ENCODE assay signal across 16 cellular contexts in the genomic region with DNA sequence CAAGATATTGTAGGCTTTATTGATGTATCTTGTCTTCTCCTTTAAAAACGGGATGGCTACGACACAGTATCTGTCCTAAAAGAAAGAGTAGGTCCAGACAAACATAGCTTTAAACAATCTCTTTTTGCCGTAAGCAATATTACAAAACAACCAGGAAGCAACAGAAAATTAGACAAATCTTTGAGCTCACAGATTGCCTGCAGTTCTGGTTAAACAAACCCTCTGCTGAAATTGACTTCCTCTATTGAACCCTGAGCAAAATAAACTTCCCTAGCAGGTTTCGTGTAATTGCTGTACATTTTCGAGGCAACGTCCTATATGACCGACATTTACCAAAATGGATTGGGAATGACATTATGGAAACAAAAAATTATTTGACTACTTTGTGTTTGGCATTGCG. TPM values are rescaled to one million over a fixed set of nuclear protein-coding genes. Genes with fewer than 3 reads are reported as not detected.
"Had no signal": no experiment of that assay in that cellular context is flagged by ENCODE, and none has a peak within 500 bp of the region (broad histone marks: within the 10 kb centered on the region; RNA-seq: fewer than 3 reads in every experiment).

No MANE protein-coding gene starts in this region.

- H3K36me3 ChIP-seq: adrenal gland had no signal

- H3K4me1 ChIP-seq: parathyroid adenoma had no signal

- DNase-seq: activated CD4-positive, alpha-beta T cell treated with anti-CD3 and anti-CD28 coated beads, Interleukin-2, amount 50 U/mL, for 1 hour; activated CD4-positive, CD25-positive, alpha-beta regulatory T cell; activated naive CD4-positive, alpha-beta T cell treated with anti-CD3 and anti-CD28 coated beads, Interleukin-2, amount 50 U/mL, for 16 hours; activated T-cell treated with anti-CD3 and anti-CD28 coated beads for 4 hours; adrenal gland; central memory CD4-positive, alpha-beta T cell; hypothalamus; kidney glomerular epithelial cell; retina; stimulated activated CD4-positive, alpha-beta T cell treated with anti-CD3 and anti-CD28 coated beads, Interleukin-15, amount 100 ng/mL, for 24 hours; stimulated activated CD4-positive, alpha-beta T cell treated with anti-CD3 and anti-CD28 coated beads, Interleukin-4, amount 100 ng/mL, for 24 hours had no signal

- ATAC-seq: activated T-helper 17 cell treated with anti-CD3 and anti-CD28 coated beads, Interleukin-2, amount 50 U/mL, for 72 hours had no signal

- H3K27ac ChIP-seq: adrenal gland, coronary artery, parathyroid adenoma had no signal

- H3K9me3 ChIP-seq: adrenal gland had no signal

- H3K27me3 ChIP-seq: adrenal gland had no signal

- H3K4me3 ChIP-seq: adrenal gland, coronary artery had no signal

RNA-seq across cellular contexts. Expression of a gene that starts 57.3 kb away (rescaled TPM):
- total RNA-seq: epithelial cell of proximal tubule, glomerular endothelial cell had no signal
